7 cellular contexts compared by ENCODE assay signal in the genomic region with DNA sequence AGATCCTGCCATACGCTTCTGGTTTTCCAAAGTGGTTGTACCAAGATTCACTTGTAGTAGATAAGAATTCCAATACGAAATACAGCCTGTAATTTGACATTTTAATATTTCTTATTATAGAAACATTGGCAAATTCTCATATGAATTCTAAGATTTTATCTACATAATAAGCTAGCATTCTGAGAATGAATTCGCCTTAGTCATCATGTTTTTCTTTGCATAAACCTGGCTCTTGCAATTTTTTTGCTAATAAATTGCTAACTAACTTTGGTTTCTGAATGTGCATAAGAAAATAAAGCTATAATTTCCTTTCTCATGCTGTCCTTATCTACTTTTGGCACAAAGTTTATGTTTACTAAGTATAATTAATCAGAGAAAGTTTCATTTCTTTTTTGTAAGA.
"Had no signal": no experiment of that assay in that cellular context is flagged by ENCODE, and none has a peak within 500 bp of the region (broad histone marks: within the 10 kb centered on the region; RNA-seq: fewer than 3 reads in every experiment).

No MANE protein-coding gene starts in this region.

- ATAC-seq: GM23338 had no signal

- FAIRE-seq: H1, H54 had no signal

- H3K27ac ChIP-seq: HL-60 had no signal

- H3K4me3 ChIP-seq: GM23338 had no signal

- H3K4me2 ChIP-seq: GM23338 had no signal

- H2AFZ ChIP-seq: GM23338 had no signal

- DNase-seq: H9, HCEC 1CT, KG1 had no signal
